In genomic region chr20:62159835-62160234, GRCh38 we compare ENCODE assay signal across 13 cellular contexts. TPM values are rescaled to one million over a fixed set of nuclear protein-coding genes. Genes with fewer than 3 reads are reported as not detected.
A peak's percentile ranks its signal among the peaks of the same experiment; 100 is the strongest.
DNase-seq lines count a peak whose midpoint lies in the region; ATAC-seq, FAIRE-seq and TF ChIP-seq lines count a peak whose summit lies in the region.
"Had no signal": no experiment of that assay in that cellular context is flagged by ENCODE, and none has a peak within 500 bp of the region (broad histone marks: within the 10 kb centered on the region; RNA-seq: fewer than 3 reads in every experiment).

No MANE protein-coding gene starts in this region.

- POLR2A ChIA-PET in activated CD4-positive, alpha-beta memory T cell treated with anti-CD3 and anti-CD28 coated beads, Interleukin-2, amount 10 ng/mL, durations not matched to agents 7 days and 5 days (lab: Charles Lee): interaction anchor here (0.9 kb wide), 1 partner anchor 24 kb away, joined by 3 read pairs; no protein-coding TSS in a partner anchor

- peak overlapping the region; percentile 56 for H3K4me2 ChIP-seq in keratinocyte (ENCODE audit: control insufficient read depth, extremely low read depth, insufficient read depth, low read depth, low read length)

- FAIRE-seq in keratinocyte (lab: Jason Lieb, UNC): peak; percentile 95

- peaks cover 14% of the 10 kb centered on the region for H4K20me1 ChIP-seq in keratinocyte (ENCODE audit: control insufficient read depth, extremely low read depth, insufficient read depth, low read length)

- no peaks in the 10 kb centered on the region for H3K27me3 Mint-ChIP-seq in activated CD4-positive, alpha-beta memory T cell treated with anti-CD3 and anti-CD28 coated beads, Interleukin-2, amount 10 ng/mL, durations not matched to agents 7 days and 5 days

- no peak overlapping the region for H2AFZ ChIP-seq in keratinocyte (ENCODE audit: control insufficient read depth, low read length)

- intact Hi-C loops in right cardiac atrium (cut with DNase I): loop anchor here in 1 of 4 donors (5.0 kb wide), 1 partner anchor 148 kb away; no protein-coding TSS in a partner anchor
- intact Hi-C loops in Right ventricle myocardium superior (cut with DNase I): loop anchor here (5.0 kb wide), 1 partner anchor 148 kb away; no protein-coding TSS in a partner anchor
- intact Hi-C loops in upper lobe of right lung (cut with DNase I): no loop called here

- H3K4me1 Mint-ChIP-seq in activated CD4-positive, alpha-beta memory T cell treated with anti-CD3 and anti-CD28 coated beads, Interleukin-2, amount 10 ng/mL, durations not matched to agents 7 days and 5 days: peaks cover 21% of the 10 kb centered on the region

- H3K27ac Mint-ChIP-seq in activated CD4-positive, alpha-beta memory T cell treated with anti-CD3 and anti-CD28 coated beads, Interleukin-2, amount 10 ng/mL, durations not matched to agents 7 days and 5 days: no peak overlapping the region

- no peak for ATAC-seq in right cardiac atrium
- ATAC-seq in Right ventricle myocardium superior (ENCODE audit: poor library complexity): no peak
- no peak for ATAC-seq in upper lobe of right lung
- ATAC-seq in HG03520 (IDR thresholded peaks at IDR 0.05; ENCODE audit: unreplicated experiment): no peak
- no peak for ATAC-seq in GM18907 (IDR thresholded peaks at IDR 0.05; ENCODE audit: unreplicated experiment)

- H3K9me1 ChIP-seq in keratinocyte (ENCODE audit: control insufficient read depth, extremely low read depth, insufficient read depth, low read length): peaks cover 5% of the 10 kb centered on the region

- H3K9ac ChIP-seq in keratinocyte (ENCODE audit: control insufficient read depth, extremely low read depth, insufficient read depth, low read length): no peak overlapping the region

- dilution Hi-C loops in keratinocyte (cut with MboI; ENCODE audit: extremely low pct_ligation_motif_present, low sequenced_read_pairs): no loop called here

- H3K4me3 Mint-ChIP-seq in activated CD4-positive, alpha-beta memory T cell treated with anti-CD3 and anti-CD28 coated beads, Interleukin-2, amount 10 ng/mL, durations not matched to agents 7 days and 5 days: peak overlapping the region; percentile 28
- H3K4me3 Mint-ChIP-seq: immature natural killer cell had no signal

- H3K4me1 ChIP-seq in right cardiac atrium (ENCODE audit: control insufficient read depth, insufficient read depth, low read length) (no peaks in the 10 kb centered on the region), keratinocyte (ENCODE audit: control insufficient read depth, extremely low read depth, insufficient read depth, low read length) (peaks cover 37% of the 10 kb centered on the region), upper lobe of right lung (peaks cover 9% of the 10 kb centered on the region)

- peaks cover 19% of the 10 kb centered on the region for H3K79me2 ChIP-seq in keratinocyte (ENCODE audit: control insufficient read depth, insufficient read depth, low read length)

- H3K27ac ChIP-seq in right cardiac atrium (ENCODE audit: low read length) (no peak overlapping the region), keratinocyte (ENCODE audit: control insufficient read depth, insufficient read depth, low read length) (no peak overlapping the region), upper lobe of right lung (no peak overlapping the region)
- H3K27ac ChIP-seq: right atrium auricular region had no signal

- peaks cover 9 to 14% of the 10 kb centered on the region in 2 experiments for H3K36me3 ChIP-seq in keratinocyte (ENCODE audit: control insufficient read depth in 2 of 2, extremely low read depth in 1 of 2, insufficient read depth in 2 of 2, low read length in 2 of 2)
- peaks cover 43% of the 10 kb centered on the region for H3K36me3 ChIP-seq in upper lobe of right lung

- peak in 2 of 3 donors; percentile 18 to 25 for DNase-seq in right cardiac atrium
- no peak for DNase-seq in Right ventricle myocardium superior
- peak; percentile 76 for DNase-seq in activated CD4-positive, alpha-beta memory T cell treated with anti-CD3 and anti-CD28 coated beads, Interleukin-2, amount 10 ng/mL, durations not matched to agents 7 days and 5 days
- peak; percentile 96 for DNase-seq in keratinocyte (ENCODE audit: low read depth, low spot score)
- no peak for DNase-seq in upper lobe of right lung
- DNase-seq in NCI-H2107 (lab: John Stamatoyannopoulos, UW): no peak
- DNase-seq: AML-193, NCI-H2081 treated with DMSO at 0.1 percent for 48 hours had no signal

- H3K9me3 Mint-ChIP-seq in activated CD4-positive, alpha-beta memory T cell treated with anti-CD3 and anti-CD28 coated beads, Interleukin-2, amount 10 ng/mL, durations not matched to agents 7 days and 5 days: no peaks in the 10 kb centered on the region
- H3K9me3 Mint-ChIP-seq: immature natural killer cell had no signal

- no peak overlapping the region for H3K4me3 ChIP-seq in right cardiac atrium (ENCODE audit: low read length)
- H3K4me3 ChIP-seq in keratinocyte (ENCODE audit: control insufficient read depth in 2 of 3, extremely low read depth in 1 of 3, insufficient read depth in 2 of 3, low read depth in 1 of 3, low read length in 3 of 3): no peak overlapping the region
- no peak overlapping the region for H3K4me3 ChIP-seq in upper lobe of right lung
- H3K4me3 ChIP-seq: dorsolateral prefrontal cortex, right atrium auricular region had no signal

- H3K27me3 ChIP-seq in right cardiac atrium (ENCODE audit: control insufficient read depth, insufficient read depth) (no peaks in the 10 kb centered on the region), keratinocyte (ENCODE audit: control insufficient read depth, extremely low read depth, insufficient read depth, low read length) (no peaks in the 10 kb centered on the region), upper lobe of right lung (no peaks in the 10 kb centered on the region)
- H3K27me3 ChIP-seq: dorsolateral prefrontal cortex, right atrium auricular region had no signal

- CTCF ChIA-PET in activated CD4-positive, alpha-beta memory T cell treated with anti-CD3 and anti-CD28 coated beads, Interleukin-2, amount 10 ng/mL, durations not matched to agents 7 days and 5 days (lab: Charles Lee): no interaction called here

- H3K36me3 Mint-ChIP-seq in activated CD4-positive, alpha-beta memory T cell treated with anti-CD3 and anti-CD28 coated beads, Interleukin-2, amount 10 ng/mL, durations not matched to agents 7 days and 5 days (ENCODE audit: low read depth): peaks cover 33% of the 10 kb centered on the region

- no peak for TF ChIP-seq CTCF in keratinocyte (optimal IDR thresholded peaks at IDR 0.05 in 1 of 3, IDR thresholded peaks at IDR 0.05 in 1 of 3, conservative IDR thresholded peaks at IDR 0.05 in 1 of 3; ENCODE audit: extremely low read depth in 1 of 3, insufficient read depth in 2 of 3, low read length in 3 of 3)
- no peak for TF ChIP-seq CTCF in upper lobe of right lung (IDR thresholded peaks at IDR 0.05)

- H3K9me3 ChIP-seq in right cardiac atrium (ENCODE audit: control insufficient read depth, low read length): no peaks in the 10 kb centered on the region
- H3K9me3 ChIP-seq in keratinocyte (ENCODE audit: control insufficient read depth, low read depth, low read length): no peaks in the 10 kb centered on the region
- H3K9me3 ChIP-seq in upper lobe of right lung: no peaks in the 10 kb centered on the region
- H3K9me3 ChIP-seq: right atrium auricular region had no signal

- 81% methylated on average over 14 of the region's 14 CpGs for WGBS in right cardiac atrium

RNA-seq across cellular contexts. Expression of gene SS18L1, which starts 16.3 kb away (rescaled TPM):
- 1 to 10 TPM; 7.8 to 8.8 (median 8.1) TPM for total RNA-seq in right cardiac atrium
- polyA plus RNA-seq in right cardiac atrium: 6.2 TPM
- total RNA-seq in Right ventricle myocardium superior: 8.9 TPM
- 10 to 100 TPM; 15.1 to 16.7 TPM for total RNA-seq in activated CD4-positive, alpha-beta memory T cell treated with anti-CD3 and anti-CD28 coated beads, Interleukin-2, amount 10 ng/mL, durations not matched to agents 7 days and 5 days
- polyA plus RNA-seq in keratinocyte: 5.0 to 13.6 TPM (median 9.4 TPM) in 3 replicates
- polyA plus RNA-seq in keratinocyte (2011; ENCODE audit: low read depth): 13.1 TPM
- 4.1 and 4.4 TPM in 2 replicates for polyA plus RNA-seq in keratinocyte (2011; cell fraction: cytosol; rRNA removed)
- polyA plus RNA-seq in keratinocyte (2011; cell fraction: nucleus; rRNA removed): 25.0 and 27.0 TPM in 2 replicates
- polyA plus RNA-seq in keratinocyte (2012; ENCODE audit: low replicate concordance): 5.2 and 9.4 TPM in 2 replicates
- 7.2 to 10.8 TPM (median 7.6 TPM) in 3 replicates for polyA minus RNA-seq in keratinocyte
- 17.6 TPM for polyA minus RNA-seq in keratinocyte (2011; cell fraction: cytosol; rRNA and poly(A)+ RNA removed)
- polyA minus RNA-seq in keratinocyte (2011; cell fraction: nucleus; rRNA and poly(A)+ RNA removed): 15.0 and 17.8 TPM in 2 replicates
- total RNA-seq in upper lobe of right lung: 12.6 TPM

RNA-seq across cellular contexts. Expression of gene PSMA7, which starts 16.6 kb away (rescaled TPM):
- 100 to 1,000 TPM; 178 to 215 (median 206) TPM for total RNA-seq in right cardiac atrium
- 244 TPM for polyA plus RNA-seq in right cardiac atrium
- 239 TPM for total RNA-seq in Right ventricle myocardium superior
- total RNA-seq in activated CD4-positive, alpha-beta memory T cell treated with anti-CD3 and anti-CD28 coated beads, Interleukin-2, amount 10 ng/mL, durations not matched to agents 7 days and 5 days: 100 to 1,000 TPM; 243 to 246 TPM
- polyA plus RNA-seq in keratinocyte: 383 to 439 TPM (median 412 TPM) in 3 replicates
- polyA plus RNA-seq in keratinocyte (2011; ENCODE audit: low read depth): 290 TPM
- 305 and 407 TPM in 2 replicates for polyA plus RNA-seq in keratinocyte (2011; cell fraction: cytosol; rRNA removed)
- 217 and 261 TPM in 2 replicates for polyA plus RNA-seq in keratinocyte (2011; cell fraction: nucleus; rRNA removed)
- 305 and 382 TPM in 2 replicates for polyA plus RNA-seq in keratinocyte (2012; ENCODE audit: low replicate concordance)
- polyA minus RNA-seq in keratinocyte: 194 to 304 TPM (median 205 TPM) in 3 replicates
- 195 TPM for polyA minus RNA-seq in keratinocyte (2011; cell fraction: cytosol; rRNA and poly(A)+ RNA removed)
- polyA minus RNA-seq in keratinocyte (2011; cell fraction: nucleus; rRNA and poly(A)+ RNA removed): 41.3 and 45.3 TPM in 2 replicates
- 209 TPM for total RNA-seq in upper lobe of right lung

RNA-seq across cellular contexts. Expression of gene MTG2, which starts 23.0 kb away (rescaled TPM):
- 10 to 100 TPM; 20.4 to 25.7 (median 25.1) TPM for total RNA-seq in right cardiac atrium
- polyA plus RNA-seq in right cardiac atrium: 29.2 TPM
- total RNA-seq in Right ventricle myocardium superior: 20.8 TPM
- total RNA-seq in activated CD4-positive, alpha-beta memory T cell treated with anti-CD3 and anti-CD28 coated beads, Interleukin-2, amount 10 ng/mL, durations not matched to agents 7 days and 5 days: 10 to 100 TPM; 25.6 to 27.2 TPM
- 24.7 to 31.4 TPM (median 29.5 TPM) in 3 replicates for polyA plus RNA-seq in keratinocyte
- polyA plus RNA-seq in keratinocyte (2011; ENCODE audit: low read depth): 13.3 TPM
- 15.9 and 24.7 TPM in 2 replicates for polyA plus RNA-seq in keratinocyte (2011; cell fraction: cytosol; rRNA removed)
- polyA plus RNA-seq in keratinocyte (2011; cell fraction: nucleus; rRNA removed): 56.1 and 56.4 TPM in 2 replicates
- polyA plus RNA-seq in keratinocyte (2012; ENCODE audit: low replicate concordance): 24.9 and 32.2 TPM in 2 replicates
- 12.2 to 20.5 TPM (median 19.8 TPM) in 3 replicates for polyA minus RNA-seq in keratinocyte
- 19.2 TPM for polyA minus RNA-seq in keratinocyte (2011; cell fraction: cytosol; rRNA and poly(A)+ RNA removed)
- 19.1 and 27.1 TPM in 2 replicates for polyA minus RNA-seq in keratinocyte (2011; cell fraction: nucleus; rRNA and poly(A)+ RNA removed)
- total RNA-seq in upper lobe of right lung: 26.5 TPM

RNA-seq across cellular contexts. Expression of gene LSM14B, which starts 37.6 kb away (rescaled TPM):
- total RNA-seq in right cardiac atrium: 10 to 100 TPM; 32.9 to 45.7 (median 40.9) TPM
- 27.6 TPM for polyA plus RNA-seq in right cardiac atrium
- total RNA-seq in Right ventricle myocardium superior: 51.7 TPM
- 10 to 100 TPM; 38.9 to 39.0 TPM for total RNA-seq in activated CD4-positive, alpha-beta memory T cell treated with anti-CD3 and anti-CD28 coated beads, Interleukin-2, amount 10 ng/mL, durations not matched to agents 7 days and 5 days
- polyA plus RNA-seq in keratinocyte: 19.9 to 21.7 TPM (median 20.0 TPM) in 3 replicates
- polyA plus RNA-seq in keratinocyte (2011; ENCODE audit: low read depth): 17.0 TPM
- 20.6 and 28.3 TPM in 2 replicates for polyA plus RNA-seq in keratinocyte (2011; cell fraction: cytosol; rRNA removed)
- 30.7 and 35.5 TPM in 2 replicates for polyA plus RNA-seq in keratinocyte (2011; cell fraction: nucleus; rRNA removed)
- polyA plus RNA-seq in keratinocyte (2012; ENCODE audit: low replicate concordance): 22.6 and 25.9 TPM in 2 replicates
- polyA minus RNA-seq in keratinocyte: 20.7 to 28.7 TPM (median 21.6 TPM) in 3 replicates
- 28.8 TPM for polyA minus RNA-seq in keratinocyte (2011; cell fraction: cytosol; rRNA and poly(A)+ RNA removed)
- polyA minus RNA-seq in keratinocyte (2011; cell fraction: nucleus; rRNA and poly(A)+ RNA removed): 9.0 and 16.1 TPM in 2 replicates
- total RNA-seq in upper lobe of right lung: 35.1 TPM

Comparison
In these comparisons a context has a peak if more than half of its experiments do, and no peak if none do; other contexts are left out.
1. DNase-seq: peak in right cardiac atrium (2 of 3), activated CD4-positive, alpha-beta memory T cell treated with anti-CD3 and anti-CD28 coated beads, Interleukin-2, amount 10 ng/mL, durations not matched to agents 7 days and 5 days (single experiment) and keratinocyte (single experiment); none in Right ventricle myocardium superior (single experiment), upper lobe of right lung (single experiment) and NCI-H2107 (single experiment).